Comparison of ENCODE assay signal across 19 cellular contexts in the genomic region with DNA sequence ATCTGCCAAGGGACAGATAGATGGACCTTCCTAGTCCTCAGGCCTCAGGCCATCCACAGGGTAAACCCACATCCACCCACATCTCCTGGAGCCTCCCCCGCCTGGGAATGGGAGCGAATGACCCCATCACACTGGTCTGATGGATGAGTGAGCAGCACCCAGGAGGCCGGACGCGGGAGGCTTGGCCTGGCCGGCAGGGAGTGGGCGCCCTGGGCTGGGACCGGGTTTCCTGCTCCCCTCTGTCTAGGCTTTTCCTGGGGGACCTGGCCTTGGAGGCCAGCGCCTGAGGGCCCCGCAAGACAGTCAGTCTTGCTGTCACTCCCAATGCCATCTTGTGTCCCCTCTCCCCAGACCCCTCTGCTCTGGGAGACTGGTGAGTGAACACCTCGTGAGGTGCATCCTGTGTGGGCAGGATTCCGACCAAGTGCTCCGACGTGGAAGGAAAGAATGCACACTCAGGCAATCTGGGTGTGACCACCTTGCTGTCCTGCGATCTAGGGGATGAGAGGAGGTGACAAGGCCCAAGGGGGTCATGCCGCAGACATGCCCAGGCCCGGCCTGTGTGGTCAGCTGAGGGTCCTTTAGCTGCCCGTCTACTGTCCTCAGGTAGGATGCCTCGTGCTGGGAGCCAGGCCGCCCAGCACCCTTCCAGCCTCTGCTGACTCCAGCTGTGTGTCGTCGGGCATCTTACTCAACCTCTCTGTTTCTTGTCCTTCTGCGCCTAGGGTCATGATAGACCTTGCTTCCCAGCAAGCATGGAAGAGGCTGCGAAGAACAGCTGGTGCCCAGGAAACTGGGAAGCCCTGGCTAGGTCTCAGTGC. TPM values are rescaled to one million over a fixed set of nuclear protein-coding genes. Genes with fewer than 3 reads are reported as not detected.
A peak's percentile ranks its signal among the peaks of the same experiment; 100 is the strongest.
DNase-seq lines count a peak whose midpoint lies in the region; ATAC-seq and TF ChIP-seq lines count a peak whose summit lies in the region.
"Had no signal": no experiment of that assay in that cellular context is flagged by ENCODE, and none has a peak within 500 bp of the region (broad histone marks: within the 10 kb centered on the region; RNA-seq: fewer than 3 reads in every experiment).

No MANE protein-coding gene starts in this region.

- H3K9me3 ChIP-seq in IMR-90 (ENCODE audit: control insufficient read depth, insufficient read depth, low read length): no peaks in the 10 kb centered on the region
- H3K9me3 ChIP-seq in fibroblast of lung (ENCODE audit: control insufficient read depth, insufficient read depth, low read depth, low read length): no peaks in the 10 kb centered on the region
- H3K9me3 ChIP-seq in neuronal stem cell (replicated peaks in 1 of 2; ENCODE audit: control insufficient read depth in 2 of 2, insufficient read depth in 1 of 2, low read depth in 1 of 2, low read length in 2 of 2): no peaks in the 10 kb centered on the region

- intact Hi-C loops in IMR-90 (cut with micrococcal nuclease): no loop called here

- no peak for ATAC-seq in IMR-90 (ENCODE audit: low read depth)
- no peak for ATAC-seq in GM19395 (IDR thresholded peaks at IDR 0.05; ENCODE audit: unreplicated experiment)
- no peak for ATAC-seq in GM21723 (IDR thresholded peaks at IDR 0.05; ENCODE audit: unreplicated experiment)

- H4K91ac ChIP-seq in IMR-90 (ENCODE audit: insufficient read depth, low read depth, low read length): peak overlapping the region; percentile 96
- H4K91ac ChIP-seq in neuronal stem cell (ENCODE audit: low read depth, low read length, poor library complexity): no peak overlapping the region

- H3K23ac ChIP-seq in IMR-90 (ENCODE audit: low read depth, low read length) (peak overlapping the region; percentile 60; the same call in 1 of the 2 replicates), neuronal stem cell (ENCODE audit: low read depth, low read length, poor library complexity) (peak overlapping the region; percentile 52)

- TF ChIP-seq RAD21 in IMR-90 (IDR thresholded peaks at IDR 0.05; ENCODE audit: low read length): no peak

- peaks cover 13% of the 10 kb centered on the region for H3K9me1 ChIP-seq in IMR-90 (ENCODE audit: insufficient read depth, low read length)

- POLR2A ChIA-PET in IMR-90 (lab: Charles Lee; ENCODE audit: unreplicated experiment): no interaction called here

- H2BK20ac ChIP-seq in IMR-90 (ENCODE audit: low read depth, low read length): peak overlapping the region; percentile 92

- BruUV-seq in IMR-90 (replicated peaks; lab: Mats Ljungman, UMichigan): no TSS peak

- no peaks in the 10 kb centered on the region for H3K36me3 ChIP-seq in ACC112 (ENCODE audit: insufficient read depth, low read length)
- H3K36me3 ChIP-seq in IMR-90 (ENCODE audit: control insufficient read depth, insufficient read depth, low read length): no peaks in the 10 kb centered on the region
- no peaks in the 10 kb centered on the region for H3K36me3 ChIP-seq in fibroblast of lung (ENCODE audit: control insufficient read depth, insufficient read depth, low read length)
- no peaks in the 10 kb centered on the region for H3K36me3 ChIP-seq in neuronal stem cell (replicated peaks in 1 of 2; ENCODE audit: control insufficient read depth in 2 of 2, insufficient read depth in 2 of 2, low read length in 2 of 2)

- in situ Hi-C loops in IMR-90 (cut with MboI; ENCODE audit: low sequenced_read_pairs): no loop called here

- CTCF ChIA-PET in IMR-90 (lab: Yijun Ruan, JAX): no interaction called here

- DNase-seq in IMR-90 (no peak), fibroblast of lung (ENCODE audit: low read depth in 2 of 2) (no peak), neuronal stem cell (ENCODE audit: low spot score) (no peak), CD1c-positive myeloid dendritic cell (ENCODE audit: extremely low spot score) (no peak), NCI-H1694 (lab: John Stamatoyannopoulos, UW) (no peak)
- DNase-seq: activated CD4-positive, alpha-beta T cell treated with anti-CD3 and anti-CD28 coated beads, Interleukin-2, amount 50 U/mL, for 4 hours; activated effector memory CD4-positive, alpha-beta T cell treated with anti-CD3 and anti-CD28 coated beads, Interleukin-2, amount 50 U/mL, for 16 hours; AML-193; caudate nucleus; hypothalamus; NCI-H1436; NCI-H524; nucleus accumbens; T-helper 9 cell had no signal

- no peaks in the 10 kb centered on the region for H4K20me1 ChIP-seq in IMR-90 (ENCODE audit: insufficient read depth, low read length)
- H4K20me1 ChIP-seq in fibroblast of lung (ENCODE audit: control insufficient read depth, extremely low read depth, insufficient read depth, low read length): no peaks in the 10 kb centered on the region

- H2AK5ac ChIP-seq in IMR-90 (ENCODE audit: low read depth, low read length) (peak overlapping the region; percentile 96), neuronal stem cell (ENCODE audit: low read depth, low read length) (peak overlapping the region; percentile 75)

- peak overlapping the region; percentile 79 for H4K5ac ChIP-seq in IMR-90 (ENCODE audit: low read depth, low read length)

- WGBS in IMR-90 (ENCODE audit: extremely low coverage in 2 of 2, insufficient read length in 1 of 2), 2 experiments: 94% methylated on average over 9 of the region's 24 CpGs; no CpG with 5 or more reads in 1 of the 2 experiments
- no CpG with 5 or more reads among the region's 24 CpGs for WGBS in neuronal stem cell (ENCODE audit: extremely low coverage in 2 of 2, insufficient read length in 2 of 2, insufficient replicate concordance in 1 of 2), 2 donors

- H2BK120ac ChIP-seq in IMR-90 (ENCODE audit: low read depth, low read length) (peak overlapping the region; percentile 82), neuronal stem cell (ENCODE audit: low read depth, low read length) (peak overlapping the region; percentile 96)

- no peak overlapping the region for H3K4me2 ChIP-seq in IMR-90 (ENCODE audit: low read depth, low read length)
- no peak overlapping the region for H3K4me2 ChIP-seq in fibroblast of lung (ENCODE audit: extremely low read depth, insufficient read depth, low read length)
- no peak overlapping the region for H3K4me2 ChIP-seq in neuronal stem cell (ENCODE audit: insufficient read depth, low read length, poor library complexity, severe bottlenecking)

- peak overlapping the region; percentile 69 for H3K27ac ChIP-seq in ACC112 (ENCODE audit: low read depth, low read length)
- peak overlapping the region; percentile 12; the same call in 1 of the 2 replicates for H3K27ac ChIP-seq in IMR-90 (ENCODE audit: insufficient read depth, low read length)
- peak overlapping the region; percentile 24 for H3K27ac ChIP-seq in fibroblast of lung (ENCODE audit: insufficient read depth, low read length)
- no peak overlapping the region for H3K27ac ChIP-seq in neuronal stem cell (replicated peaks; ENCODE audit: low read length)
- H3K27ac ChIP-seq: epithelial cell of prostate had no signal

- peak overlapping the region; percentile 99 for H2BK15ac ChIP-seq in IMR-90 (ENCODE audit: low read depth, low read length)
- peak overlapping the region; percentile 55 for H2BK15ac ChIP-seq in neuronal stem cell (ENCODE audit: low read length)

- TF ChIP-seq CTCF in IMR-90 (conservative IDR thresholded peaks at IDR 0.05; ENCODE audit: low read depth, low read length) (no peak), fibroblast of lung (conservative IDR thresholded peaks at IDR 0.05 in 1 of 2, IDR thresholded peaks at IDR 0.05 in 1 of 2; ENCODE audit: low read depth in 1 of 2, low read length in 2 of 2) (no peak)

- H3K79me1 ChIP-seq in IMR-90 (ENCODE audit: low read depth in 1 of 2, low read length in 2 of 2) (peaks cover 0 to 8% of the 10 kb centered on the region in 2 experiments; a peak in 1 of 4 replicates), neuronal stem cell (ENCODE audit: low read depth, low read length) (peaks cover 3% of the 10 kb centered on the region)

- H3K4me3 ChIP-seq in ACC112 (ENCODE audit: low read depth, low read length) (no peak overlapping the region), IMR-90 (ENCODE audit: insufficient read depth, low read depth, low read length) (no peak overlapping the region), fibroblast of lung (replicated peaks in 1 of 4; ENCODE audit: control extremely low read depth in 1 of 4, insufficient read depth in 1 of 4, low read depth in 3 of 4, low read length in 4 of 4) (no peak overlapping the region), neuronal stem cell (ENCODE audit: low read length in 2 of 2) (no peak overlapping the region)

- dilution Hi-C loops in IMR-90 (cut with HindIII; ENCODE audit: low sequenced_read_pairs, unreplicated experiment): no loop called here

- no peaks in the 10 kb centered on the region for H3K79me2 ChIP-seq in ACC112 (ENCODE audit: control insufficient read depth, insufficient read depth, low read length, unreplicated experiment)
- H3K79me2 ChIP-seq in fibroblast of lung (ENCODE audit: control insufficient read depth, insufficient read depth, low read length): peaks cover 2% of the 10 kb centered on the region

- peak overlapping the region; percentile 90 for H2BK12ac ChIP-seq in neuronal stem cell (ENCODE audit: low read length)

- peaks cover 41% of the 10 kb centered on the region for H3K4me1 ChIP-seq in ACC112 (ENCODE audit: control insufficient read depth, insufficient read depth, low read length, unreplicated experiment)
- H3K4me1 ChIP-seq in IMR-90 (ENCODE audit: control insufficient read depth, insufficient read depth, low read length): peaks cover 36% of the 10 kb centered on the region
- peaks cover 35% of the 10 kb centered on the region for H3K4me1 ChIP-seq in fibroblast of lung (ENCODE audit: control insufficient read depth, extremely low read depth, insufficient read depth, low read length)
- H3K4me1 ChIP-seq in neuronal stem cell (ENCODE audit: control insufficient read depth in 2 of 2, insufficient read depth in 1 of 2, low read depth in 1 of 2, low read length in 2 of 2): peaks cover 0 to 2% of the 10 kb centered on the region in 2 donors

- H4K8ac ChIP-seq in IMR-90 (ENCODE audit: low read depth in 2 of 2, low read length in 2 of 2): peak overlapping the region; percentile 71 to 91; a peak in 3 of 4 replicates
- H4K8ac ChIP-seq in neuronal stem cell (ENCODE audit: low read depth, low read length): no peak overlapping the region

- H3K9ac ChIP-seq in IMR-90 (ENCODE audit: low read depth, low read length) (no peak overlapping the region), fibroblast of lung (ENCODE audit: insufficient read depth, low read length) (no peak overlapping the region), neuronal stem cell (ENCODE audit: low read depth, low read length, poor library complexity) (peak overlapping the region; percentile 21)

- peak overlapping the region; percentile 42 for H3K14ac ChIP-seq in IMR-90 (replicated peaks; ENCODE audit: low read depth, low read length)
- H3K14ac ChIP-seq in neuronal stem cell (ENCODE audit: low read length): peak overlapping the region; percentile 25

- H3K27me3 ChIP-seq in ACC112 (ENCODE audit: insufficient read depth, low read length) (no peaks in the 10 kb centered on the region), IMR-90 (ENCODE audit: control insufficient read depth, insufficient read depth, low read length) (no peaks in the 10 kb centered on the region), fibroblast of lung (ENCODE audit: control insufficient read depth, insufficient read depth, low read length) (no peaks in the 10 kb centered on the region), neuronal stem cell (ENCODE audit: control insufficient read depth in 3 of 3, insufficient read depth in 3 of 3, low read depth in 1 of 3, low read length in 3 of 3) (peaks cover 0 to 36% (median 12%) of the 10 kb centered on the region in 3 experiments)

- no peak overlapping the region for H2AFZ ChIP-seq in ACC112 (ENCODE audit: low read length, unreplicated experiment)
- H2AFZ ChIP-seq in IMR-90 (replicated peaks; ENCODE audit: low read length, poor library complexity): peak overlapping the region; percentile 91
- H2AFZ ChIP-seq in fibroblast of lung (ENCODE audit: low read length): no peak overlapping the region
- no peak overlapping the region for H2AFZ ChIP-seq in neuronal stem cell (ENCODE audit: low read length)

- 0 out of 2 replicates have a peak overlapping the region, but pooled peaks have one; percentile 6 for H3K56ac ChIP-seq in IMR-90 (ENCODE audit: extremely low read depth, insufficient read depth, low read length)

- H3K18ac ChIP-seq in IMR-90 (ENCODE audit: low read depth, low read length) (peak overlapping the region; percentile 55; the same call in 1 of the 2 replicates), neuronal stem cell (ENCODE audit: low read length) (peak overlapping the region; percentile 87)

- TF ChIP-seq POLR2A in IMR-90 (IDR thresholded peaks at IDR 0.05; ENCODE audit: low read depth, low read length): no peak

- H3K4ac ChIP-seq in IMR-90 (ENCODE audit: low read depth, low read length): peak overlapping the region; percentile 80
- H3K4ac ChIP-seq in neuronal stem cell (ENCODE audit: low read length): no peak overlapping the region

- H2BK5ac ChIP-seq in IMR-90 (ENCODE audit: low read depth, low read length, poor library complexity, severe bottlenecking): peak overlapping the region; percentile 87
- H2BK5ac ChIP-seq in neuronal stem cell (ENCODE audit: low read length): no peak overlapping the region

- peak overlapping the region; percentile 83 for H2AK9ac ChIP-seq in IMR-90 (replicated peaks; ENCODE audit: low read depth, low read length, poor library complexity)

RNA-seq across cellular contexts. Expression of gene WNT7B, which starts 26.5 kb away (rescaled TPM):
- total RNA-seq in IMR-90 (2012; rRNA removed): under 0.01 TPM in 2 replicates
- polyA plus RNA-seq in IMR-90 (2012; rRNA removed): 0.15 and 0.16 TPM in 2 replicates
- polyA plus RNA-seq in IMR-90 (2012; cell fraction: cytosol; rRNA removed): 0.21 and 0.23 TPM in 2 replicates
- 0.10 and 0.15 TPM in 2 replicates for polyA plus RNA-seq in IMR-90 (2012; cell fraction: nucleus; rRNA removed; ENCODE audit: low replicate concordance)
- total RNA-seq in fibroblast of lung: under 0.01 and 0.17 TPM in 2 replicates
- polyA plus RNA-seq in fibroblast of lung: 0.17 TPM in 1 of 2 replicates, not detected in the other
- polyA plus RNA-seq in fibroblast of lung (2012): 0.06 and 0.76 TPM in 2 replicates
- 0.41 TPM in 1 of 2 replicates, not detected in the other for polyA minus RNA-seq in fibroblast of lung (ENCODE audit: low replicate concordance)
- polyA plus RNA-seq in neuronal stem cell (2013, experiment 1 of 2): 8.6 TPM
- polyA plus RNA-seq in neuronal stem cell (2013, experiment 2 of 2): 8.5 TPM
- total RNA-seq: lung microvascular endothelial cell had no signal
